24 cellular contexts compared by ENCODE assay signal in genomic region chr12:113896841-113897240, GRCh38.
"Had no signal": no experiment of that assay in that cellular context is flagged by ENCODE, and none has a peak within 500 bp of the region (broad histone marks: within the 10 kb centered on the region; RNA-seq: fewer than 3 reads in every experiment).

No MANE protein-coding gene starts in this region.

- H3K4me3 ChIP-seq: colonic mucosa, coronary artery, dorsolateral prefrontal cortex, esophagus muscularis mucosa, esophagus squamous epithelium, gastrocnemius medialis, gastroesophageal sphincter, heart left ventricle, heart right ventricle had no signal

- H3K27ac Mint-ChIP-seq: dendritic cell treated with granulocyte-macrophage colony-stimulating factor and Interleukin-4, amounts not matched to agents 40 ng/mL and 50 ng/mL, for 4 days; effector memory CD8-positive, alpha-beta T cell; endodermal cell had no signal

- H3K9me3 Mint-ChIP-seq: dendritic cell treated with granulocyte-macrophage colony-stimulating factor and Interleukin-4, amounts not matched to agents 40 ng/mL and 50 ng/mL, for 4 days; effector memory CD8-positive, alpha-beta T cell; endodermal cell had no signal

- H3K27me3 ChIP-seq: colonic mucosa, dorsolateral prefrontal cortex, esophagus muscularis mucosa, esophagus squamous epithelium, foreskin keratinocyte, gastrocnemius medialis, gastroesophageal sphincter, heart left ventricle, heart right ventricle had no signal

- H3K27ac ChIP-seq: colonic mucosa, coronary artery, dorsolateral prefrontal cortex, epithelial cell of prostate, esophagus muscularis mucosa, foreskin keratinocyte, gastrocnemius medialis, gastroesophageal sphincter, heart left ventricle, heart right ventricle had no signal

- H3K27me3 Mint-ChIP-seq: dendritic cell treated with granulocyte-macrophage colony-stimulating factor and Interleukin-4, amounts not matched to agents 40 ng/mL and 50 ng/mL, for 4 days; effector memory CD8-positive, alpha-beta T cell had no signal

- H3K36me3 ChIP-seq: colonic mucosa had no signal

- H3K4me3 Mint-ChIP-seq: dendritic cell treated with granulocyte-macrophage colony-stimulating factor and Interleukin-4, amounts not matched to agents 40 ng/mL and 50 ng/mL, for 4 days; effector memory CD8-positive, alpha-beta T cell; endodermal cell had no signal

- ATAC-seq: effector memory CD8-positive, alpha-beta T cell; esophagus mucosa; gastrocnemius medialis; gastroesophageal sphincter; heart left ventricle; heart right ventricle had no signal

- H3K4me1 ChIP-seq: colonic mucosa, esophagus muscularis mucosa, gastrocnemius medialis, gastroesophageal sphincter had no signal

- H3K9me3 ChIP-seq: colonic mucosa, esophagus muscularis mucosa, esophagus squamous epithelium, gastrocnemius medialis, gastroesophageal sphincter, heart left ventricle, heart right ventricle had no signal

- DNase-seq: colonic mucosa; cortex of kidney; dermis blood vessel endothelial cell; dorsolateral prefrontal cortex; effector CD4-positive, alpha-beta T cell; effector CD8-positive, alpha-beta T cell; effector memory CD4-positive, alpha-beta T cell; effector memory CD8-positive, alpha-beta T cell; erythroblast; esophagus squamous epithelium; foreskin fibroblast; foreskin melanocyte; gastrocnemius medialis; head of caudate nucleus; heart left ventricle; heart right ventricle had no signal
